12 cellular contexts compared by ENCODE assay signal in genomic region chr13:67075239-67075638, GRCh38.
DNase-seq lines count a peak whose midpoint lies in the region; ATAC-seq, FAIRE-seq and TF ChIP-seq lines count a peak whose summit lies in the region.
"Had no signal": no experiment of that assay in that cellular context is flagged by ENCODE, and none has a peak within 500 bp of the region (broad histone marks: within the 10 kb centered on the region; RNA-seq: fewer than 3 reads in every experiment).

No MANE protein-coding gene starts in this region.

- intact Hi-C loops in sciatic nerve (cut with DNase I), result no loop called here
- intact Hi-C loops in transverse colon (cut with DNase I; ENCODE audit: low total_unique reads), result no loop called here
- intact Hi-C loops in activated CD8-positive, alpha-beta T cell treated with anti-CD3 and anti-CD28 coated beads for 36 hours (cut with micrococcal nuclease), result no loop called here

- CTCF ChIA-PET in activated CD8-positive, alpha-beta T cell treated with anti-CD3 and anti-CD28 coated beads for 36 hours (lab: Charles Lee), result no interaction called here

- no peak overlapping the region for H3K27ac ChIP-seq in transverse colon
- H3K27ac ChIP-seq: gastroesophageal sphincter had no signal

- no peaks in the 10 kb centered on the region for H3K27me3 ChIP-seq in transverse colon
- H3K27me3 ChIP-seq: gastroesophageal sphincter had no signal

- no peak overlapping the region for H3K4me3 ChIP-seq in transverse colon
- H3K4me3 ChIP-seq: gastroesophageal sphincter, lung had no signal

- no peaks in the 10 kb centered on the region for H3K36me3 ChIP-seq in transverse colon
- H3K36me3 ChIP-seq: gastroesophageal sphincter had no signal

- no peaks in the 10 kb centered on the region for H3K9me3 ChIP-seq in transverse colon
- H3K9me3 ChIP-seq: gastroesophageal sphincter had no signal

- POLR2A ChIA-PET in activated CD8-positive, alpha-beta T cell treated with anti-CD3 and anti-CD28 coated beads for 36 hours (lab: Charles Lee), result no interaction called here

- in situ Hi-C loops in transverse colon (cut with MboI; ENCODE audit: low pct_ligation_motif_present in 1 of 4, low pct_unique_long_range_greater_than_20kb in 1 of 4, low sequenced_read_pairs in 3 of 4), result no loop called here

- DNase-seq in HT1080 (ENCODE audit: low read depth) (peak; percentile 15), frontal cortex (ENCODE audit: low spot score in 2 of 2) (no peak), sciatic nerve (ENCODE audit: low spot score) (no peak), transverse colon (no peak), NCI-H345 treated with DMSO at 0.1 percent for 48 hours (lab: John Stamatoyannopoulos, UW; ENCODE audit: unreplicated experiment) (no peak)
- no peak for DNase-seq in activated CD8-positive, alpha-beta T cell treated with anti-CD3 and anti-CD28 coated beads for 36 hours
- DNase-seq: activated T-cell treated with anti-CD3 and anti-CD28 coated beads, Interleukin-2, amount 50 U/mL, for 72 hours; NCI-H1436 had no signal

- no peak for TF ChIP-seq EP300 in transverse colon (IDR thresholded peaks at IDR 0.05; ENCODE audit: low read depth)

- H3K4me1 ChIP-seq in transverse colon, result no peaks in the 10 kb centered on the region
- H3K4me1 ChIP-seq: gastroesophageal sphincter had no signal

- no peaks in the 10 kb centered on the region for H3K27me3 Mint-ChIP-seq in activated CD8-positive, alpha-beta T cell treated with anti-CD3 and anti-CD28 coated beads for 36 hours

- H3K9me3 Mint-ChIP-seq in activated CD8-positive, alpha-beta T cell treated with anti-CD3 and anti-CD28 coated beads for 36 hours, result no peaks in the 10 kb centered on the region

- WGBS in transverse colon (ENCODE audit: low coverage in 1 of 2), 2 donors, result 33 to 41% methylated on average over 1 of the region's 1 CpG

- no peak overlapping the region for H3K4me3 Mint-ChIP-seq in activated CD8-positive, alpha-beta T cell treated with anti-CD3 and anti-CD28 coated beads for 36 hours
- H3K4me3 Mint-ChIP-seq: activated T-cell treated with anti-CD3 and anti-CD28 coated beads, Interleukin-2, amount 50 U/mL, for 72 hours had no signal

- no peaks in the 10 kb centered on the region for H3K4me1 Mint-ChIP-seq in activated CD8-positive, alpha-beta T cell treated with anti-CD3 and anti-CD28 coated beads for 36 hours (ENCODE audit: low read depth)

- no peak overlapping the region for H3K27ac Mint-ChIP-seq in activated CD8-positive, alpha-beta T cell treated with anti-CD3 and anti-CD28 coated beads for 36 hours
- H3K27ac Mint-ChIP-seq: activated T-cell treated with anti-CD3 and anti-CD28 coated beads, Interleukin-2, amount 50 U/mL, for 72 hours had no signal

- FAIRE-seq in frontal cortex (lab: Jason Lieb, UNC), result peak; percentile 95
- FAIRE-seq: bronchial epithelial cell had no signal

- ATAC-seq in SK-N-SH treated with all-trans-retinoic acid at 6 μM for 48 hours (0 out of 3 replicates have a peak, but pooled peaks have one; percentile 42), sciatic nerve (peak; percentile 65)
- ATAC-seq in activated CD8-positive, alpha-beta T cell treated with anti-CD3 and anti-CD28 coated beads for 36 hours, result no peak
- ATAC-seq: activated T-cell treated with anti-CD3 and anti-CD28 coated beads, Interleukin-2, amount 50 U/mL, for 72 hours; gastroesophageal sphincter had no signal

- H3K36me3 Mint-ChIP-seq in activated CD8-positive, alpha-beta T cell treated with anti-CD3 and anti-CD28 coated beads for 36 hours (ENCODE audit: low read depth), result no peaks in the 10 kb centered on the region

- TF ChIP-seq POLR2A in transverse colon (IDR thresholded peaks at IDR 0.05), result no peak

- TF ChIP-seq CTCF in transverse colon (IDR thresholded peaks at IDR 0.05), result no peak
- no peak for TF ChIP-seq CTCF in activated CD8-positive, alpha-beta T cell treated with anti-CD3 and anti-CD28 coated beads for 36 hours (IDR thresholded peaks at IDR 0.05)

TF ChIP-seq in SK-N-SH treated with all-trans-retinoic acid at 6 μM for 48 hours, 23 proteins besides CTCF, POLR2A, EP300 and RAD21:
- TF ChIP-seq ZFP30 (CRISPR knock-in tag; IDR thresholded peaks at IDR 0.05), result no peak
- no peak for TF ChIP-seq CSRNP3 (CRISPR knock-in tag; IDR thresholded peaks at IDR 0.05)
- no peak for TF ChIP-seq ISL1 (CRISPR knock-in tag; IDR thresholded peaks at IDR 0.05)
- TF ChIP-seq ZNF8 (CRISPR knock-in tag; IDR thresholded peaks at IDR 0.05), result no peak
- TF ChIP-seq POU6F1 (CRISPR knock-in tag; IDR thresholded peaks at IDR 0.05; ENCODE audit: borderline replicate concordance, low read depth), result no peak
- no peak for TF ChIP-seq ZFP3 (CRISPR knock-in tag; IDR thresholded peaks at IDR 0.05)
- no peak for TF ChIP-seq ZNF70 (CRISPR knock-in tag; IDR thresholded peaks at IDR 0.05)
- no peak for TF ChIP-seq ARNTL (CRISPR knock-in tag; IDR thresholded peaks at IDR 0.05; ENCODE audit: borderline replicate concordance, low read depth)
- no peak for TF ChIP-seq ZNF565 (CRISPR knock-in tag; conservative IDR thresholded peaks at IDR 0.05; ENCODE audit: low read depth)
- no peak for TF ChIP-seq GLIS3 (CRISPR knock-in tag; IDR thresholded peaks at IDR 0.05)
- no peak for TF ChIP-seq BACH2 (CRISPR knock-in tag; IDR thresholded peaks at IDR 0.05; ENCODE audit: borderline replicate concordance)
- no peak for TF ChIP-seq ZC3H10 (CRISPR knock-in tag; IDR thresholded peaks at IDR 0.05)
- no peak for TF ChIP-seq CREB5 (CRISPR knock-in tag; IDR thresholded peaks at IDR 0.05; ENCODE audit: low read depth)
- no peak for TF ChIP-seq TCF4 (CRISPR knock-in tag; IDR thresholded peaks at IDR 0.05; ENCODE audit: borderline replicate concordance)
- TF ChIP-seq PPARA (CRISPR knock-in tag; IDR thresholded peaks at IDR 0.05; ENCODE audit: borderline replicate concordance), result no peak
TF ChIP-seq in SK-N-SH treated with all-trans-retinoic acid at 6 μM for 48 hours: peak in this region for 0.
